ENCODE assay signal across 8 cellular contexts in genomic region chr12:109573914-109574244, GRCh38. TPM values are rescaled to one million over a fixed set of nuclear protein-coding genes. Genes with fewer than 3 reads are reported as not detected.
DNase-seq lines count a peak whose midpoint lies in the region; ATAC-seq and TF ChIP-seq lines count a peak whose summit lies in the region.

No MANE protein-coding gene starts in this region.

- peak overlapping the region; percentile 92 for H3K27ac ChIP-seq in CD4-positive, CD25-positive, alpha-beta regulatory T cell (ENCODE audit: insufficient read depth, low read length, poor library complexity, severe bottlenecking)

- H3K4me3 ChIP-seq in CD4-positive, CD25-positive, alpha-beta regulatory T cell (ENCODE audit: low read depth, low read length), result peak overlapping the region; percentile 95
- H3K4me3 ChIP-seq in cardiac fibroblast (replicated peaks in 1 of 2; ENCODE audit: low read depth in 2 of 2, low read length in 2 of 2), result peak overlapping the region; percentile 76 to 91

- H3K4me3 Mint-ChIP-seq in CD4-positive, CD25-positive, alpha-beta regulatory T cell, result peak overlapping the region; percentile 92 to 97 (median 93)
- H3K4me3 Mint-ChIP-seq in natural killer cell treated with Interleukin-12 subunit alpha and Interleukin-12 subunit beta and Interleukin-15 and Interleukin-18, amount 100 ng/mL, for 72 hours, result peak overlapping the region; percentile 95

- H3K36me3 Mint-ChIP-seq in CD4-positive, CD25-positive, alpha-beta regulatory T cell, result peaks cover 22% of the 10 kb centered on the region
- no peaks in the 10 kb centered on the region for H3K36me3 Mint-ChIP-seq in natural killer cell treated with Interleukin-12 subunit alpha and Interleukin-12 subunit beta and Interleukin-15 and Interleukin-18, amount 100 ng/mL, for 72 hours

- no peak for TF ChIP-seq CTCF in cardiac fibroblast (IDR thresholded peaks at IDR 0.05; ENCODE audit: low read depth, low read length)

- H3K27ac Mint-ChIP-seq in CD4-positive, CD25-positive, alpha-beta regulatory T cell, result peak overlapping the region; percentile 84 to 97 (median 96)
- peak overlapping the region; percentile 86 to 95 for H3K27ac Mint-ChIP-seq in natural killer cell treated with Interleukin-12 subunit alpha and Interleukin-12 subunit beta and Interleukin-15 and Interleukin-18, amount 100 ng/mL, for 72 hours

- DNase-seq in CD4-positive, CD25-positive, alpha-beta regulatory T cell, result no peak
- DNase-seq in cardiac fibroblast (ENCODE audit: low read depth in 2 of 2), result no peak
- no peak for DNase-seq in natural killer cell treated with Interleukin-12 subunit alpha and Interleukin-12 subunit beta and Interleukin-15 and Interleukin-18, amount 100 ng/mL, for 72 hours (ENCODE audit: low spot score)
- no peak for DNase-seq in midbrain (lab: John Stamatoyannopoulos, UW)
- no peak for DNase-seq in NCI-H526 (lab: John Stamatoyannopoulos, UW)
- no peak for DNase-seq in HuH-7 (ENCODE audit: low spot score)

- peaks cover 5 to 32% (median 24%) of the 10 kb centered on the region in 4 donors for H3K4me1 Mint-ChIP-seq in CD4-positive, CD25-positive, alpha-beta regulatory T cell
- peaks cover 24 to 29% of the 10 kb centered on the region in 2 donors for H3K4me1 Mint-ChIP-seq in natural killer cell treated with Interleukin-12 subunit alpha and Interleukin-12 subunit beta and Interleukin-15 and Interleukin-18, amount 100 ng/mL, for 72 hours (ENCODE audit: low read depth in 2 of 2)

- no peaks in the 10 kb centered on the region for H3K27me3 Mint-ChIP-seq in CD4-positive, CD25-positive, alpha-beta regulatory T cell
- H3K27me3 Mint-ChIP-seq in natural killer cell treated with Interleukin-12 subunit alpha and Interleukin-12 subunit beta and Interleukin-15 and Interleukin-18, amount 100 ng/mL, for 72 hours, result no peaks in the 10 kb centered on the region

- peaks cover 10% of the 10 kb centered on the region for H3K4me1 ChIP-seq in CD4-positive, CD25-positive, alpha-beta regulatory T cell (ENCODE audit: control insufficient read depth, insufficient read depth, low read length, poor library complexity, severe bottlenecking)

- H3K9me3 ChIP-seq in CD4-positive, CD25-positive, alpha-beta regulatory T cell (ENCODE audit: control insufficient read depth in 2 of 2, low read length in 2 of 2), result no peaks in the 10 kb centered on the region

- no peaks in the 10 kb centered on the region for H3K9me3 Mint-ChIP-seq in CD4-positive, CD25-positive, alpha-beta regulatory T cell
- H3K9me3 Mint-ChIP-seq in natural killer cell treated with Interleukin-12 subunit alpha and Interleukin-12 subunit beta and Interleukin-15 and Interleukin-18, amount 100 ng/mL, for 72 hours, result no peaks in the 10 kb centered on the region

- no peaks in the 10 kb centered on the region for H3K27me3 ChIP-seq in CD4-positive, CD25-positive, alpha-beta regulatory T cell (ENCODE audit: control insufficient read depth, insufficient read depth, low read length)

- peaks cover 20% of the 10 kb centered on the region for H3K36me3 ChIP-seq in CD4-positive, CD25-positive, alpha-beta regulatory T cell (ENCODE audit: control insufficient read depth, insufficient read depth, low read length)

- ATAC-seq in CD4-positive, CD25-positive, alpha-beta regulatory T cell (ENCODE audit: low read depth in 2 of 2), result no peak
- ATAC-seq in HG03354 (IDR thresholded peaks at IDR 0.05; ENCODE audit: poor library complexity, severe bottlenecking, unreplicated experiment) (peak; percentile 15), GM21515 (IDR thresholded peaks at IDR 0.05; ENCODE audit: unreplicated experiment) (no peak)
- ATAC-seq in natural killer cell treated with Interleukin-12 subunit alpha and Interleukin-12 subunit beta and Interleukin-15 and Interleukin-18, amount 100 ng/mL, for 72 hours, result no peak

RNA-seq across cellular contexts. Expression of gene MVK, which starts 0.3 kb away (rescaled TPM):
- 16.2 TPM for total RNA-seq in CD4-positive, CD25-positive, alpha-beta regulatory T cell
- 1 to 10 TPM; 2.2 to 4.3 (median 3.6) TPM for polyA plus RNA-seq in CD4-positive, CD25-positive, alpha-beta regulatory T cell
- total RNA-seq in natural killer cell treated with Interleukin-12 subunit alpha and Interleukin-12 subunit beta and Interleukin-15 and Interleukin-18, amount 100 ng/mL, for 72 hours, result 10 to 100 TPM; 23.1 to 27.5 TPM

RNA-seq across cellular contexts. Expression of gene MMAB, which starts 0.6 kb away (rescaled TPM):
- 6.8 TPM for total RNA-seq in CD4-positive, CD25-positive, alpha-beta regulatory T cell
- 10 to 100 TPM; 14.4 to 22.4 (median 22.1) TPM for polyA plus RNA-seq in CD4-positive, CD25-positive, alpha-beta regulatory T cell
- total RNA-seq in natural killer cell treated with Interleukin-12 subunit alpha and Interleukin-12 subunit beta and Interleukin-15 and Interleukin-18, amount 100 ng/mL, for 72 hours, result 10 to 100 TPM; 36.4 to 40.2 TPM
